ENCODE assay signal across 16 cellular contexts in the genomic region with DNA sequence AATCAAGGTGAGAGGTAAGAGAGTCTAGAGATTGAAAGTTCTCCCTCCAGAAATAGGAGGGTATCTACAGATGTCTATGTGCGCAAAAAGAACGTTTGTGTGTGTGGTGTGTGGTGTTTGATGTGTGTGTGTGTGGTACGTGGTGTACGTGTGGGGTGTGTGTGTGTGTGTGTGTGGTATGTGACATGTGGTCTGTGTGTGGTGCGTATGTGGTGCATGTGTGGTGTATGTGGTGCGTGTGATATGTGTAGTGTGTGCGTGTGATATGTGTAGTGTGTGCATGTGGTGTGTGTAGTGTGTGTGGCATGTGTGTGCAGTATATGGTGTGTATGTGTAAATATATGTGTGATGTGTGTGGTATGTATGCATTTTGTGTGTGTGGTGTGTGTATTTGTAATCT.
DNase-seq lines count a peak whose midpoint lies in the region; ATAC-seq, FAIRE-seq and TF ChIP-seq lines count a peak whose summit lies in the region.
"Had no signal": no experiment of that assay in that cellular context is flagged by ENCODE, and none has a peak within 500 bp of the region (broad histone marks: within the 10 kb centered on the region; RNA-seq: fewer than 3 reads in every experiment).

No MANE protein-coding gene starts in this region.

- TF ChIP-seq POLR2A in GM12892 (IDR thresholded peaks at IDR 0.05; ENCODE audit: low read depth, low read length) (no peak), IMR-90 (IDR thresholded peaks at IDR 0.05; ENCODE audit: low read depth, low read length) (no peak)

- no peak overlapping the region for H3K14ac ChIP-seq in IMR-90 (replicated peaks; ENCODE audit: low read depth, low read length)
- H3K14ac ChIP-seq in mesenchymal stem cell (ENCODE audit: low read length in 2 of 2): no peak overlapping the region

- H3K4me1 ChIP-seq in IMR-90 (ENCODE audit: control insufficient read depth, insufficient read depth, low read length) (no peaks in the 10 kb centered on the region), mesenchymal stem cell (ENCODE audit: control insufficient read depth, insufficient read depth, low read depth, low read length) (no peaks in the 10 kb centered on the region)
- H3K4me1 ChIP-seq: BLaER1 treated with 17β-estradiol and CSF1 and Interleukin-3, amounts not matched to agents 10 nM and 100 nM had no signal

- H3K18ac ChIP-seq in IMR-90 (ENCODE audit: low read depth, low read length) (no peak overlapping the region), mesenchymal stem cell (ENCODE audit: low read depth in 1 of 2, low read length in 2 of 2) (no peak overlapping the region)

- POLR2A ChIA-PET in IMR-90 (lab: Charles Lee; ENCODE audit: unreplicated experiment): no interaction called here

- H3K4me3 ChIP-seq in IMR-90 (ENCODE audit: insufficient read depth, low read depth, low read length) (no peak overlapping the region), mesenchymal stem cell (ENCODE audit: insufficient read depth in 1 of 2, low read depth in 1 of 2, low read length in 2 of 2) (no peak overlapping the region)
- H3K4me3 ChIP-seq: BLaER1 treated with 17β-estradiol and CSF1 and Interleukin-3, amounts not matched to agents 10 nM and 100 nM had no signal

- no peaks in the 10 kb centered on the region for H3K9me1 ChIP-seq in IMR-90 (ENCODE audit: insufficient read depth, low read length)

- no peak overlapping the region for H4K5ac ChIP-seq in IMR-90 (ENCODE audit: low read depth, low read length)

- H4K8ac ChIP-seq in IMR-90 (ENCODE audit: low read depth in 2 of 2, low read length in 2 of 2): no peak overlapping the region
- H4K8ac ChIP-seq in mesenchymal stem cell (ENCODE audit: low read length): peak overlapping the region; percentile 47

- no peak overlapping the region for H3K4ac ChIP-seq in IMR-90 (ENCODE audit: low read depth, low read length)
- no peak overlapping the region for H3K4ac ChIP-seq in mesenchymal stem cell (ENCODE audit: low read depth in 1 of 2, low read length in 2 of 2)

- H3K79me1 ChIP-seq in IMR-90 (ENCODE audit: low read depth in 1 of 2, low read length in 2 of 2): no peaks in the 10 kb centered on the region
- no peaks in the 10 kb centered on the region for H3K79me1 ChIP-seq in mesenchymal stem cell (replicated peaks; ENCODE audit: low read length, poor library complexity, severe bottlenecking)

- no peak overlapping the region for H2AK9ac ChIP-seq in IMR-90 (replicated peaks; ENCODE audit: low read depth, low read length, poor library complexity)

- TF ChIP-seq RAD21 in IMR-90 (IDR thresholded peaks at IDR 0.05; ENCODE audit: low read length): no peak

- H3K9me3 ChIP-seq in IMR-90 (ENCODE audit: control insufficient read depth, insufficient read depth, low read length) (peaks cover 9% of the 10 kb centered on the region), mesenchymal stem cell (ENCODE audit: control insufficient read depth, low read length) (no peaks in the 10 kb centered on the region)
- H3K9me3 ChIP-seq: BLaER1 treated with 17β-estradiol and CSF1 and Interleukin-3, amounts not matched to agents 10 nM and 100 nM had no signal

- in situ Hi-C loops in IMR-90 (cut with MboI; ENCODE audit: low sequenced_read_pairs): no loop called here

- ATAC-seq in IMR-90 (ENCODE audit: low read depth): no peak
- ATAC-seq in esophagus mucosa: no peak
- ATAC-seq: CD8-positive, alpha-beta T cell; HCT116 had no signal

- H4K91ac ChIP-seq in IMR-90 (ENCODE audit: insufficient read depth, low read depth, low read length): no peak overlapping the region
- H4K91ac ChIP-seq in mesenchymal stem cell (ENCODE audit: low read length): peak overlapping the region; percentile 73

- H3K27me3 ChIP-seq in IMR-90 (ENCODE audit: control insufficient read depth, insufficient read depth, low read length) (no peaks in the 10 kb centered on the region), mesenchymal stem cell (ENCODE audit: control insufficient read depth in 1 of 2, insufficient read depth in 1 of 2, low read length in 2 of 2) (no peaks in the 10 kb centered on the region)
- H3K27me3 ChIP-seq: BLaER1 treated with 17β-estradiol and CSF1 and Interleukin-3, amounts not matched to agents 10 nM and 100 nM had no signal

- no peaks in the 10 kb centered on the region for H4K20me1 ChIP-seq in IMR-90 (ENCODE audit: insufficient read depth, low read length)
- H4K20me1 ChIP-seq: BLaER1 treated with 17β-estradiol and CSF1 and Interleukin-3, amounts not matched to agents 10 nM and 100 nM had no signal

- intact Hi-C loops in IMR-90 (cut with micrococcal nuclease): no loop called here

- no peak overlapping the region for H2AK5ac ChIP-seq in IMR-90 (ENCODE audit: low read depth, low read length)
- no peak overlapping the region for H2AK5ac ChIP-seq in mesenchymal stem cell (ENCODE audit: low read length, severe bottlenecking)

- H3K27ac ChIP-seq in IMR-90 (ENCODE audit: insufficient read depth, low read length) (no peak overlapping the region), mesenchymal stem cell (ENCODE audit: low read length, poor library complexity, severe bottlenecking) (no peak overlapping the region)
- H3K27ac ChIP-seq: BLaER1 treated with 17β-estradiol and CSF1 and Interleukin-3, amounts not matched to agents 10 nM and 100 nM had no signal

- 68 to 100% methylated on average over 1 to 5 of the region's 7 CpGs for WGBS in IMR-90 (ENCODE audit: extremely low coverage in 2 of 2, insufficient read length in 1 of 2), 2 experiments
- 88% methylated on average over 7 of the region's 7 CpGs for WGBS in mesenchymal stem cell

- no peak overlapping the region for H3K9ac ChIP-seq in IMR-90 (ENCODE audit: low read depth, low read length)
- no peak overlapping the region for H3K9ac ChIP-seq in mesenchymal stem cell (ENCODE audit: low read length)
- H3K9ac ChIP-seq: BLaER1 treated with 17β-estradiol and CSF1 and Interleukin-3, amounts not matched to agents 10 nM and 100 nM had no signal

- H3K36me3 ChIP-seq in IMR-90 (ENCODE audit: control insufficient read depth, insufficient read depth, low read length) (no peaks in the 10 kb centered on the region), mesenchymal stem cell (ENCODE audit: control insufficient read depth in 1 of 2, insufficient read depth in 2 of 2, low read depth in 1 of 2, low read length in 2 of 2) (no peaks in the 10 kb centered on the region)
- H3K36me3 ChIP-seq: BLaER1 treated with 17β-estradiol and CSF1 and Interleukin-3, amounts not matched to agents 10 nM and 100 nM had no signal

- DNase-seq in GM12892 (ENCODE audit: insufficient read length) (no peak), IMR-90 (no peak), mesenchymal stem cell (no peak), urothelium cell line (ENCODE audit: low spot score) (no peak), MV-4-11 (lab: John Stamatoyannopoulos, UW) (no peak), HT-29 (ENCODE audit: low spot score) (no peak)
- DNase-seq: Calu3; CD8-positive, alpha-beta T cell; DMS79 treated with DMSO at 0.1 percent for 48 hours; GF-D8; HFFc6; KBM-7 had no signal

- dilution Hi-C loops in IMR-90 (cut with HindIII; ENCODE audit: low sequenced_read_pairs, unreplicated experiment): no loop called here

- H3K23ac ChIP-seq in IMR-90 (ENCODE audit: low read depth, low read length) (no peak overlapping the region), mesenchymal stem cell (ENCODE audit: low read length in 2 of 2) (no peak overlapping the region)

- H2BK20ac ChIP-seq in IMR-90 (ENCODE audit: low read depth, low read length): no peak overlapping the region

- no peak overlapping the region for H2BK15ac ChIP-seq in IMR-90 (ENCODE audit: low read depth, low read length)
- no peak overlapping the region for H2BK15ac ChIP-seq in mesenchymal stem cell (ENCODE audit: low read depth, poor library complexity, severe bottlenecking)

- no peak for TF ChIP-seq CTCF in IMR-90 (conservative IDR thresholded peaks at IDR 0.05; ENCODE audit: low read depth, low read length)

- no peak overlapping the region for H2BK12ac ChIP-seq in mesenchymal stem cell (ENCODE audit: low read length in 2 of 2)

- H3K56ac ChIP-seq in IMR-90 (ENCODE audit: extremely low read depth, insufficient read depth, low read length): no peak overlapping the region

- H3K4me2 ChIP-seq in IMR-90 (ENCODE audit: low read depth, low read length): no peak overlapping the region
- no peak overlapping the region for H3K4me2 ChIP-seq in mesenchymal stem cell (ENCODE audit: low read length, poor library complexity, severe bottlenecking)
- H3K4me2 ChIP-seq: BLaER1 treated with 17β-estradiol and CSF1 and Interleukin-3, amounts not matched to agents 10 nM and 100 nM had no signal

- FAIRE-seq in GM12892 (lab: Jason Lieb, UNC): peak; percentile 60
- peak; percentile 72 for FAIRE-seq in urothelium cell line (lab: Jason Lieb, UNC)
- FAIRE-seq: GM19239 had no signal

- H2AFZ ChIP-seq in IMR-90 (replicated peaks; ENCODE audit: low read length, poor library complexity) (peak overlapping the region; percentile 51), mesenchymal stem cell (ENCODE audit: low read depth, low read length) (no peak overlapping the region)

- no TSS peak for BruUV-seq in IMR-90 (replicated peaks; lab: Mats Ljungman, UMichigan)

- CTCF ChIA-PET in IMR-90 (lab: Yijun Ruan, JAX): no interaction called here

- H2BK120ac ChIP-seq in IMR-90 (ENCODE audit: low read depth, low read length): no peak overlapping the region
- no peak overlapping the region for H2BK120ac ChIP-seq in mesenchymal stem cell (ENCODE audit: low read depth, low read length)

- H2BK5ac ChIP-seq in IMR-90 (ENCODE audit: low read depth, low read length, poor library complexity, severe bottlenecking): peak overlapping the region; percentile 74
- H2BK5ac ChIP-seq in mesenchymal stem cell (ENCODE audit: low read depth, low read length, poor library complexity, severe bottlenecking): no peak overlapping the region

TF ChIP-seq in IMR-90, 13 proteins besides CTCF, POLR2A, EP300 and RAD21:
- TF ChIP-seq USF2 (IDR thresholded peaks at IDR 0.05; ENCODE audit: low read depth, low read length) (no peak), CHD1 (IDR thresholded peaks at IDR 0.05; ENCODE audit: low read depth, low read length) (no peak), SMC3 (IDR thresholded peaks at IDR 0.05; ENCODE audit: low read depth, low read length) (no peak), RCOR1 (IDR thresholded peaks at IDR 0.05; ENCODE audit: insufficient replicate concordance, low read length) (no peak), RFX5 (IDR thresholded peaks at IDR 0.05; ENCODE audit: low read depth, low read length) (no peak)
